Comparison of ENCODE assay signal across 10 cellular contexts in the genomic region with DNA sequence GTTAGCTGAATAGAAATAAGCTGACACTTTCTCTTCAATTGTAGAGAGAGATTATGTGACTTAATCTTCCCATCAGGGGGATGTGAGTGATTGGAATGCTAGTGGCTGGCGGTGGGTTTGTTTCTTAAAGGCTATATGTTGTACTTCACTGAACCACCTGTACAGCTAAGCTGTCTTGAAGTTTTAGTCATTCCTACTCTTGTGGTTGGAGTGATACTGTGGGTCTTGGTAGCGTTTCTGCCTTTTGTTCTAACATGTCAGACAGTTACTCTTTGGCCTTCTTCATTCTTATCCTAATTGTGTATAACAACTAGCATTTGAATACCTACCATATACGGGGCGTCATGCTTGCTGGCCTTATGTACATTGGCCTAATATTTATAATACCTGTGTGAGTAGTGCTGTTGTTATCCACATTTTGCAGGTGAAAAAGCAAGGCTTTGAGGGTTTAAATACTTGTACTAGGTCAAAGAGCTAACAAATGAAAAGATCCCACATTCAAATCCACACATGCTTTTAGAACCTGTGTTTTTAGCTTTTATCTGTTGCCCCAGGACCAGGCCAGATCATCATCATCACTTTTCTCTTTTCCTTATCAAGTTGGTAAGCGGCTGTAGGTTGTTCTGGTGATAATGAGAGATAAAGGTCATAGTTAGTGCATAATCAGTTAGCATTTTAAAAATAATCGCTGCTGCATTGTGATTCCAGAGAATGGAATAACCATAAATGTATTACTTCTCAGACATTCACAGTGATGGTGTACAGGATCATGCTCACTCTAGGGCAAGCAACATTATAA. TPM values are rescaled to one million over a fixed set of nuclear protein-coding genes. Genes with fewer than 3 reads are reported as not detected.
DNase-seq lines count a peak whose midpoint lies in the region; ATAC-seq and TF ChIP-seq lines count a peak whose summit lies in the region.
"Had no signal": no experiment of that assay in that cellular context is flagged by ENCODE, and none has a peak within 500 bp of the region (broad histone marks: within the 10 kb centered on the region; RNA-seq: fewer than 3 reads in every experiment).

No MANE protein-coding gene starts in this region.

- peak; percentile 94 for ATAC-seq in GM19035 (IDR thresholded peaks at IDR 0.05; ENCODE audit: unreplicated experiment)
- ATAC-seq in HG02678 (IDR thresholded peaks at IDR 0.05; ENCODE audit: unreplicated experiment): peak; percentile 99
- ATAC-seq in HG03571 (IDR thresholded peaks at IDR 0.05; ENCODE audit: unreplicated experiment): peak; percentile 92
- ATAC-seq: right cardiac atrium had no signal

- H3K79me2 ChIP-seq in GM23248 (ENCODE audit: insufficient read depth): peaks cover 81% of the 10 kb centered on the region

- H3K9me3 ChIP-seq in GM23248 (ENCODE audit: low read depth): no peaks in the 10 kb centered on the region

- DNase-seq in GM12865 (ENCODE audit: low read depth) (peak; percentile 78), NCI-H2081 treated with DMSO at 0.1 percent for 48 hours (lab: John Stamatoyannopoulos, UW) (no peak), epidermal melanocyte (ENCODE audit: insufficient read length, low spot score) (no peak), NCI-H1436 (lab: John Stamatoyannopoulos, UW) (no peak), GM23248 (no peak)
- DNase-seq: NCI-H1105 treated with DMSO at 0.1 percent for 48 hours, right cardiac atrium had no signal

- H3K36me3 ChIP-seq in GM23248 (ENCODE audit: low read depth): no peaks in the 10 kb centered on the region

- H3K4me1 ChIP-seq in GM23248 (ENCODE audit: insufficient read depth): no peaks in the 10 kb centered on the region

- H3K27ac ChIP-seq in GM23248: no peak overlapping the region

- H4K20me1 ChIP-seq in GM23248 (ENCODE audit: insufficient read depth): peaks cover 5% of the 10 kb centered on the region

- H3K4me3 ChIP-seq in GM12865 (ENCODE audit: low read depth, low read length) (no peak overlapping the region), GM23248 (no peak overlapping the region)

- H3K9ac ChIP-seq in GM23248: no peak overlapping the region

- H2AFZ ChIP-seq in GM23248: no peak overlapping the region

- WGBS in GM23248 (ENCODE audit: low coverage in 1 of 2, low lambda C conversion rate in 2 of 2, missing lambda C conversion rate in 2 of 2), 2 experiments: 98 to 99% methylated on average over 6 of the region's 6 CpGs

- H3K4me2 ChIP-seq in GM23248 (ENCODE audit: unreplicated experiment): no peak overlapping the region

- in situ Hi-C loops in GM23248 (cut with MboI): no loop called here

- TF ChIP-seq CTCF in GM12865 (IDR thresholded peaks at IDR 0.05; ENCODE audit: insufficient read depth, low read depth, low read length, missing control alignments): no peak

- H3K9me2 ChIP-seq in GM23248 (ENCODE audit: insufficient read depth): no peaks in the 10 kb centered on the region

- no peaks in the 10 kb centered on the region for H3K27me3 ChIP-seq in GM23248 (replicated peaks; ENCODE audit: insufficient read depth)

- no peaks in the 10 kb centered on the region for H3F3A ChIP-seq in GM23248 (ENCODE audit: insufficient read depth)

RNA-seq across cellular contexts. Expression of gene AKAP13, which starts 50.2 kb away (rescaled TPM):
- total RNA-seq in GM23248 (2014; rRNA removed; shearing (Covaris generic)): 27.7 and 45.0 TPM in 2 replicates
- 22.5 and 26.5 TPM in 2 replicates for polyA plus RNA-seq in GM23248 (2016; fragmentation: Nextera tagmentation; extraction: Ambion mirVana)
